ENCODE assay signal across 8 cellular contexts in genomic region chr3:143775401-143775970, GRCh38.
DNase-seq lines count a peak whose midpoint lies in the region; ATAC-seq and TF ChIP-seq lines count a peak whose summit lies in the region.

No MANE protein-coding gene starts in this region.

- H3K27me3 ChIP-seq in A673 (replicated peaks; ENCODE audit: insufficient read depth, low read depth, low read length, poor library complexity) (no peaks in the 10 kb centered on the region), MG63 (no peaks in the 10 kb centered on the region)

- CTCF ChIA-PET in A673 (lab: Charles Lee) (no interaction called here), HEK293T (lab: Yijun Ruan, JAX) (no interaction called here)

- no peaks in the 10 kb centered on the region for H3K9me3 ChIP-seq in A673 (ENCODE audit: low read depth, low read length, poor library complexity, severe bottlenecking)
- no peaks in the 10 kb centered on the region for H3K9me3 ChIP-seq in MG63

- TF ChIP-seq CTCF in A673 (conservative IDR thresholded peaks at IDR 0.05; ENCODE audit: low read depth, low read length): peak; percentile 64
- TF ChIP-seq CTCF in GM10266 (IDR thresholded peaks at IDR 0.05; ENCODE audit: control insufficient read depth, insufficient read depth, low read depth, missing control alignments): peak; percentile 50
- peak; percentile 60 for TF ChIP-seq CTCF in fibroblast of pulmonary artery (IDR thresholded peaks at IDR 0.05; ENCODE audit: low read length, missing control alignments)
- TF ChIP-seq CTCF in omental fat pad (IDR thresholded peaks at IDR 0.05): no peak

- H3K4me3 ChIP-seq in A673 (ENCODE audit: low read depth, low read length, poor library complexity, severe bottlenecking): no peak overlapping the region
- H3K4me3 ChIP-seq in MG63: no peak overlapping the region
- H3K4me3 ChIP-seq in fibroblast of pulmonary artery (replicated peaks; ENCODE audit: low read depth, low read length): no peak overlapping the region

- intact Hi-C loops in A673 (cut with micrococcal nuclease; ENCODE audit: unreplicated experiment): loop anchor here (5.0 kb wide), 1 partner anchor 177 kb away; no protein-coding TSS in a partner anchor

- H3K36me3 ChIP-seq in A673 (ENCODE audit: insufficient read depth, low read length, poor library complexity, severe bottlenecking) (no peaks in the 10 kb centered on the region), MG63 (no peaks in the 10 kb centered on the region)

- DNase-seq in A673 (ENCODE audit: low spot score) (peak; percentile 56), GM10266 (ENCODE audit: extremely low spot score) (peak; percentile 64), HEK293T (ENCODE audit: extremely low spot score) (peak; percentile 73), MG63 (peak; percentile 17), SW 1271 (lab: John Stamatoyannopoulos, UW) (peak; percentile 35 to 51), fibroblast of pulmonary artery (ENCODE audit: low read depth) (peak; percentile 53), omental fat pad (ENCODE audit: low spot score) (no peak), DMS79 (lab: John Stamatoyannopoulos, UW) (no peak)

- H3K27ac ChIP-seq in A673 (ENCODE audit: low read depth, low read length, poor library complexity, severe bottlenecking): no peak overlapping the region

- ATAC-seq in omental fat pad (ENCODE audit: low FRiP score): peak; percentile 70

- H3K4me1 ChIP-seq in A673 (ENCODE audit: insufficient read depth, low read length, poor library complexity, severe bottlenecking): no peaks in the 10 kb centered on the region

- POLR2A ChIA-PET in A673 (lab: Charles Lee; ENCODE audit: low non-redundant PET): no interaction called here
- POLR2A ChIA-PET in HEK293T (lab: Yijun Ruan, JAX): no interaction called here

- BruUV-seq in A673 (replicated peaks; lab: Mats Ljungman, UMichigan): no TSS peak

TF ChIP-seq in HEK293T, 16 proteins besides CTCF, POLR2A, EP300 and RAD21:
- TF ChIP-seq ZNF384 (IDR thresholded peaks at IDR 0.05): no peak
- no peak for TF ChIP-seq NFRKB (IDR thresholded peaks at IDR 0.05)
- TF ChIP-seq FOXM1 (IDR thresholded peaks at IDR 0.05; ENCODE audit: borderline replicate concordance): no peak
- TF ChIP-seq CTBP1 (IDR thresholded peaks at IDR 0.05; ENCODE audit: borderline replicate concordance): no peak
- TF ChIP-seq ARNT (IDR thresholded peaks at IDR 0.05): no peak

Comparison
In these comparisons a context has a peak if more than half of its experiments do, and no peak if none do; other contexts are left out.
1. DNase-seq: peak in A673 (single experiment), GM10266 (single experiment), HEK293T (single experiment), MG63 (single experiment), SW 1271 (2 of 2) and fibroblast of pulmonary artery (single experiment); none in omental fat pad (single experiment) and DMS79 (single experiment).
2. CTCF ChIP-seq: peak in A673 (single experiment), GM10266 (single experiment) and fibroblast of pulmonary artery (single experiment); none in omental fat pad (0 of 3).